ENCODE assay signal across 1 cellular context in the genomic region with DNA sequence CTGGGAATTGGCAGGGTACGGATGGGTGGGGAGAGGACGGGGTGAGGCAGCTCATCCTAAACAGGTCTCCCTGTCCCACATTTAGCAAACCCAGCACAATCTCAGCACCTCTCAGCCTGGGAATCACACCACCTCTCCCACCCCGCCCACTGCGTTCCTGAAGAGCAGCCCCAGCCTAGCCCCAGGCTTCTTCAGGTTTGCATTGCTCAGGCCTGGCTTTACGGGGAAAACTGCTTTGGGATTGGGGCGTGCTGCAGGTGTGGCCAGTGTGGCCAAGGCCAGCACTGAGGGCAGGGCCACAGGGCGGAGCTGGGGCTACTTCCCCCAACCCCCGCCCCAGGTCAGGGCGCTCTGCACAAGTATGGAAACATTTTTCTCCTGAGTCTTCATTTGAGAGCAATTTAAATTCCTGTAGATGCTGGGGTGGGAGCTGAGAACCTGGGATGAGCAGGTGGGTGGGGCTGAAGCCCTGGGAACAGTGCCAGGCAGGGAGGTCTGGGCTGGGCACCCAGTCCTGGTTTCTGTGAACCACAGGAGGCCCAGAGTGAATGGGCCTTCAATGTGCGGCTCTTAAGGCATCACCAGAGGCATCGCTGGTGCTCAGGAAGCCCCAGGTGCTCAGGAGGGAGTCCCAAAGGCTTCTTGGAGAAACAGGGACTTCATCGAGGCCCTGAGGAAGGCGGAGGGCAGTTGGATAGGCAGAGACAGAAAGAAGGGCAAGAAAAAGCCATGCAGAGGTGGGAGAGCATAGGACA.
TF ChIP-seq lines count a peak whose summit lies in the region.

No MANE protein-coding gene starts in this region.

TF ChIP-seq in WTC11, 78 proteins besides CTCF, POLR2A, EP300 and RAD21:
- TF ChIP-seq JAZF1 (CRISPR knock-in tag; IDR thresholded peaks at IDR 0.05) (no peak), HMGA2 (CRISPR knock-in tag; IDR thresholded peaks at IDR 0.05) (no peak), ZNF317 (CRISPR knock-in tag; IDR thresholded peaks at IDR 0.05; ENCODE audit: borderline replicate concordance, low read depth) (no peak), TEAD4 (CRISPR knock-in tag; IDR thresholded peaks at IDR 0.05) (no peak), ZNF416 (CRISPR knock-in tag; IDR thresholded peaks at IDR 0.05) (no peak), SP1 (CRISPR knock-in tag; conservative IDR thresholded peaks at IDR 0.05) (no peak)
- TF ChIP-seq, protein P1, sequence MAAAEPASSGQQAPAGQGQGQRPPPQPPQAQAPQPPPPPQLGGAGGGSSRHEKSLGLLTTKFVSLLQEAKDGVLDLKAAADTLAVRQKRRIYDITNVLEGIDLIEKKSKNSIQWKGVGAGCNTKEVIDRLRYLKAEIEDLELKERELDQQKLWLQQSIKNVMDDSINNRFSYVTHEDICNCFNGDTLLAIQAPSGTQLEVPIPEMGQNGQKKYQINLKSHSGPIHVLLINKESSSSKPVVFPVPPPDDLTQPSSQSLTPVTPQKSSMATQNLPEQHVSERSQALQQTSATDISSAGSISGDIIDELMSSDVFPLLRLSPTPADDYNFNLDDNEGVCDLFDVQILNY (CRISPR knock-in tag; IDR thresholded peaks at IDR 0.05) = no peak
- TF ChIP-seq, protein P2, sequence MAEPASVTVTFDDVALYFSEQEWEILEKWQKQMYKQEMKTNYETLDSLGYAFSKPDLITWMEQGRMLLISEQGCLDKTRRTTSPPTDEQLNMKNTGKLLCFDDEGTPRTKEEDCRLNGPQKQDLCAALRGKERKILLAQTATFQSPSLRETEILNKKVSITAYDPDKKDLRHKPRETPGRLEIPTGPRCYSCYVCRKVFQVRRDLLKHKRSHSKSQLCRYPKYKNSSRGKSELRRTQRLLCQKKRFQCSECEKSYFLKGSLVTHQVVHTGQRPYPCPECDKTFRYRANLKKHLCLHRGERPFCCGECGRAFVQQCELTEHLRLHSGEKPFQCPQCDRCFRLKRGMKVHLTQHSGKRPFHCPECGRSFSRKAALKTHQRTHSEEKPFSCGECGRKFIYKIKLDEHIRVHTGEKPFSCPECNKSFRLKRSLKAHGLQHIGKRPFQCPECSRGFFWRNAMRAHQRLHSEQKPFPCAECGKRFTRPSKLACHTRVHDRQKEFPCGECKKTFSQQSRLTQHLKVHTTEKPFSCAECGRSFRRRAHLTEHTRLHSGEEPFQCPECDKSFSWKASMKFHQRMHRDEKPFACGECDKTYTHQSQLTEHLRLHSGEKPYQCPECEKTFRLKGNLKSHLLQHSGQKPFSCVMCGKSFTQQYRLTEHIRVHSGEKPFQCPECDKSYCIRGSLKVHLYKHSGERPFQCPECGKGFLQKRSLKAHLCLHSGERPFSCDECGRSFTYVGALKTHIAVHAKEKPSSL (CRISPR knock-in tag; conservative IDR thresholded peaks at IDR 0.05) = no peak
